In the genomic region with DNA sequence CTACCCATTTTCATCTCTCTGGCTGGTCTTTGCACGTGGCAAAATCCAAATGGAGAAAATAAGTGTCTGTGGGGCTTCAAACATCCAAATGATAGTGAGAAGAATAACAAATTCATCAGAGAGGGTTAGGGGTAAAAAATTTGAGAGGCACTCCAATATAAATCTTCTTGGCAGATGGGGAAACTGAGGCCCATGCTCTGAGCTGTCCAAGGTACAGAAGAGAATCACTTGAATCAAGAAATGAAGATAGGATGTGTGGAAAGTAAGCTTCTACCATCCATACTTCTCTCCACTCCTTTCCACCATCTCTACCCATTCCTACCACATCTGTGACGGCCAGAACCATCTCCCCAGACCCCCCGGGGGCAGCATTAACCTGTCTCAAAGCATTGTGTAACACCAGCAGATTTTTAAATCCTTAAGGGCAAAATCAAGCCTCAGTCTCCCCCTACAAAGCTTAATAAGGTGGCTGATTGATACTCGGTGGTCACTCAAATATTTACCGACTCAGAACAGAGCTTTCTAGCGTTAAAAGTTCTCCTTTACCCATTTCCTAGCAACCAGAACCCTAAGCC, we compare ENCODE assay signal across 9 cellular contexts. TPM values are rescaled to one million over a fixed set of nuclear protein-coding genes. Genes with fewer than 3 reads are reported as not detected.
A peak's percentile ranks its signal among the peaks of the same experiment; 100 is the strongest.
DNase-seq lines count a peak whose midpoint lies in the region; ATAC-seq and TF ChIP-seq lines count a peak whose summit lies in the region.
"Had no signal": no experiment of that assay in that cellular context is flagged by ENCODE, and none has a peak within 500 bp of the region (broad histone marks: within the 10 kb centered on the region; RNA-seq: fewer than 3 reads in every experiment).

No MANE protein-coding gene starts in this region.

- no peak for TF ChIP-seq EP300 in transverse colon (IDR thresholded peaks at IDR 0.05; ENCODE audit: low read depth)

- H3K9me3 ChIP-seq in ascending aorta = no peaks in the 10 kb centered on the region
- H3K9me3 ChIP-seq in transverse colon = no peaks in the 10 kb centered on the region

- DNase-seq in activated naive CD4-positive, alpha-beta T cell treated with Interleukin-2 at 50 U/mL for 16 hours = no peak
- no peak for DNase-seq in ascending aorta (ENCODE audit: low spot score in 2 of 2)
- DNase-seq in lower leg skin (ENCODE audit: low spot score in 2 of 2) = no peak
- DNase-seq in transverse colon = no peak
- no peak for DNase-seq in foreskin keratinocyte
- DNase-seq in amniotic stem cell (lab: John Stamatoyannopoulos, UW) = no peak
- no peak for DNase-seq in stimulated activated CD4-positive, alpha-beta T cell treated with anti-CD3 and anti-CD28 coated beads, Interleukin-4, amount 100 ng/mL, for 4 hours
- DNase-seq: NCI-H446 treated with DMSO at 0.1 percent for 48 hours had no signal

- H3K9me3 Mint-ChIP-seq in activated naive CD4-positive, alpha-beta T cell treated with anti-CD3 and anti-CD28 coated beads, Interleukin-2, amount 50 U/mL, for 24 hours = no peaks in the 10 kb centered on the region

- H3K4me3 ChIP-seq in ascending aorta = peak overlapping the region; percentile 72 to 96
- H3K4me3 ChIP-seq in lower leg skin (ENCODE audit: low read depth, poor library complexity, severe bottlenecking) = peak overlapping the region; percentile 62
- peak overlapping the region; percentile 66 to 92 (median 78) for H3K4me3 ChIP-seq in transverse colon

- ATAC-seq in foreskin keratinocyte = no peak

- peaks cover 41% of the 10 kb centered on the region for H3K4me1 Mint-ChIP-seq in activated naive CD4-positive, alpha-beta T cell treated with anti-CD3 and anti-CD28 coated beads, Interleukin-2, amount 50 U/mL, for 24 hours

- in situ Hi-C loops in transverse colon (cut with MboI; ENCODE audit: low pct_ligation_motif_present in 1 of 4, low pct_unique_long_range_greater_than_20kb in 1 of 4, low sequenced_read_pairs in 3 of 4) = loop anchor here (10.0 kb wide), 2 partner anchors 95 to 185 kb away; no protein-coding TSS in a partner anchor

- peaks cover 4 to 7% of the 10 kb centered on the region in 2 donors for H3K36me3 ChIP-seq in ascending aorta
- peaks cover 0 to 12% (median 6%) of the 10 kb centered on the region in 4 donors for H3K36me3 ChIP-seq in transverse colon

- WGBS in lower leg skin, 2 donors = 27% methylated on average over 6 of the region's 6 CpGs
- WGBS in transverse colon (ENCODE audit: low coverage in 1 of 2), 2 donors = 16 to 53% methylated on average over 3 to 6 of the region's 6 CpGs

- H3K27me3 Mint-ChIP-seq in activated naive CD4-positive, alpha-beta T cell treated with anti-CD3 and anti-CD28 coated beads, Interleukin-2, amount 50 U/mL, for 24 hours = no peaks in the 10 kb centered on the region

- no peak for TF ChIP-seq CTCF in ascending aorta (IDR thresholded peaks at IDR 0.05)
- TF ChIP-seq CTCF in lower leg skin (IDR thresholded peaks at IDR 0.05) = no peak
- TF ChIP-seq CTCF in transverse colon (IDR thresholded peaks at IDR 0.05) = no peak
- no peak for TF ChIP-seq CTCF in foreskin keratinocyte (conservative IDR thresholded peaks at IDR 0.05)

- peak overlapping the region in 1 of 2 donors; percentile 77 for H3K27ac ChIP-seq in ascending aorta
- peak overlapping the region; percentile 91 to 99 (median 98) for H3K27ac ChIP-seq in transverse colon
- no peak overlapping the region for H3K27ac ChIP-seq in foreskin keratinocyte

- H3K27ac Mint-ChIP-seq in activated naive CD4-positive, alpha-beta T cell treated with anti-CD3 and anti-CD28 coated beads, Interleukin-2, amount 50 U/mL, for 24 hours = peak overlapping the region; percentile 90

- H3K4me3 Mint-ChIP-seq in activated naive CD4-positive, alpha-beta T cell treated with anti-CD3 and anti-CD28 coated beads, Interleukin-2, amount 50 U/mL, for 24 hours = peak overlapping the region; percentile 97

- peaks cover 7 to 10% of the 10 kb centered on the region in 2 donors for H3K4me1 ChIP-seq in ascending aorta
- peaks cover 12 to 49% (median 20%) of the 10 kb centered on the region in 4 donors for H3K4me1 ChIP-seq in transverse colon
- H3K4me1 ChIP-seq in foreskin keratinocyte = no peaks in the 10 kb centered on the region

- H3K36me3 Mint-ChIP-seq in activated naive CD4-positive, alpha-beta T cell treated with anti-CD3 and anti-CD28 coated beads, Interleukin-2, amount 50 U/mL, for 24 hours = peaks cover 7% of the 10 kb centered on the region

- H3K27me3 ChIP-seq in ascending aorta = no peaks in the 10 kb centered on the region
- no peaks in the 10 kb centered on the region for H3K27me3 ChIP-seq in transverse colon
- no peaks in the 10 kb centered on the region for H3K27me3 ChIP-seq in foreskin keratinocyte

- intact Hi-C loops in ascending aorta (cut with DNase I) (loop anchor here (1.0 to 10.0 kb wide), 7 partner anchors 191 to 1292 kb away; partner anchors contain the start of genes COX15, CUTC, ENTPD7 and ERLIN1), lower leg skin (cut with DNase I; ENCODE audit: low total_unique reads) (loop anchor here (10.0 kb wide), 1 partner anchor 185 kb away; no protein-coding TSS in a partner anchor), transverse colon (cut with DNase I; ENCODE audit: low total_unique reads) (loop anchor here (5.0 kb wide), 2 partner anchors 108 to 183 kb away; no protein-coding TSS in a partner anchor)

- TF ChIP-seq POLR2A in lower leg skin (IDR thresholded peaks at IDR 0.05) (no peak), transverse colon (IDR thresholded peaks at IDR 0.05) (no peak)

RNA-seq across cellular contexts. Expression of gene GOT1, which starts 0.8 kb away (rescaled TPM):
- total RNA-seq in ascending aorta (4.4 TPM), lower leg skin (10 to 100 TPM in 2 of 4 donors, 1 to 10 TPM in 2; 8.5 to 54.8 (median 24.3) TPM), transverse colon (10 to 100 TPM; 54.5 to 94.3 (median 82.3) TPM), foreskin keratinocyte (38.5 and 42.9 TPM in 2 replicates)
- polyA plus RNA-seq in foreskin keratinocyte = 34.3 and 41.5 TPM in 2 replicates
